18 cellular contexts compared by ENCODE assay signal in the genomic region with DNA sequence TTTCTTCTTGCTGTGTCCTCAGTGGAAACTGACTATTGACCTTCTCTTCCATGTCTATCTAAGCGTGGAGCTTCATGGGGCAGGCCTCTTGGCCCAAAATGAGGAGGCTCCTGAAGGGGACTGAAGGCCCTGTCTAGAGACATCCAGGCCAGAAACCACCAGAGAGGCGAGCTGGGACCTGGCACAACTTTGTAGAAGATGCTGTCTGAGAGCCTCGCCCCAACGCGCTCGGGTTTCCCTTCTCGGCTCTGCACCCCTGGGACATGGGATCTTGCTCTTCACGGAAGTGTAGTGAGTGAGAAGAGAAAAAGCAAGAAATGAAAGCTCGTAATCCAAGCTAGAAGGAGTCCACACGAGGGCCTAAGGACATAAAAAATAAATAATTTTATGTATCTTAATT.
DNase-seq lines count a peak whose midpoint lies in the region; ATAC-seq and TF ChIP-seq lines count a peak whose summit lies in the region.
"Had no signal": no experiment of that assay in that cellular context is flagged by ENCODE, and none has a peak within 500 bp of the region (broad histone marks: within the 10 kb centered on the region; RNA-seq: fewer than 3 reads in every experiment).

No MANE protein-coding gene starts in this region.

- H3K27me3 Mint-ChIP-seq in CD4-positive, alpha-beta memory T cell, result no peaks in the 10 kb centered on the region

- no peak for DNase-seq in CD4-positive, alpha-beta memory T cell
- no peak for DNase-seq in RWPE2 (ENCODE audit: low spot score)
- no peak for DNase-seq in hepatocyte (ENCODE audit: low spot score)
- no peak for DNase-seq in smooth muscle cell (lab: John Stamatoyannopoulos, UW; ENCODE audit: unreplicated experiment)
- no peak for DNase-seq in right lobe of liver
- DNase-seq in COR-L47 (lab: John Stamatoyannopoulos, UW), result no peak
- DNase-seq: activated gamma-delta T cell treated with Interleukin-2 at 50 U/mL for 16 hours; cortex of kidney; DMS153; NCI-H1048; NCI-H2081 treated with DMSO at 0.1 percent for 48 hours; NCI-H526; stimulated activated CD4-positive, alpha-beta T cell treated with anti-CD3 and anti-CD28 coated beads, Interleukin-4, amount 100 ng/mL, for 24 hours had no signal

- H2AFZ ChIP-seq in hepatocyte (no peak overlapping the region), smooth muscle cell (ENCODE audit: low read depth) (no peak overlapping the region)

- peaks cover 45% of the 10 kb centered on the region for H3F3A ChIP-seq in smooth muscle cell (ENCODE audit: low read depth)

- H3K4me1 Mint-ChIP-seq in CD4-positive, alpha-beta memory T cell, result peaks cover 0 to 10% (median 5%) of the 10 kb centered on the region in 4 donors

- H3K36me3 ChIP-seq in CD4-positive, alpha-beta memory T cell (ENCODE audit: insufficient read depth, low read length), result no peaks in the 10 kb centered on the region
- no peaks in the 10 kb centered on the region for H3K36me3 ChIP-seq in RWPE2 (ENCODE audit: low read depth)
- no peaks in the 10 kb centered on the region for H3K36me3 ChIP-seq in hepatocyte (replicated peaks; ENCODE audit: insufficient read depth, low read depth)
- H3K36me3 ChIP-seq in smooth muscle cell (ENCODE audit: low read depth), result no peaks in the 10 kb centered on the region
- no peaks in the 10 kb centered on the region for H3K36me3 ChIP-seq in right lobe of liver
- H3K36me3 ChIP-seq: ascending aorta had no signal

- no peaks in the 10 kb centered on the region for H3K27me3 ChIP-seq in CD4-positive, alpha-beta memory T cell (ENCODE audit: insufficient read depth, low read length)
- no peaks in the 10 kb centered on the region for H3K27me3 ChIP-seq in RWPE2 (ENCODE audit: insufficient read depth, poor library complexity, severe bottlenecking)
- H3K27me3 ChIP-seq in hepatocyte, result no peaks in the 10 kb centered on the region
- H3K27me3 ChIP-seq in smooth muscle cell (ENCODE audit: low read depth), result no peaks in the 10 kb centered on the region
- no peaks in the 10 kb centered on the region for H3K27me3 ChIP-seq in right lobe of liver
- H3K27me3 ChIP-seq: ascending aorta had no signal

- H3K9me3 ChIP-seq in CD4-positive, alpha-beta memory T cell (ENCODE audit: control insufficient read depth in 1 of 2, low read length in 2 of 2), result no peaks in the 10 kb centered on the region
- no peaks in the 10 kb centered on the region for H3K9me3 ChIP-seq in RWPE2 (ENCODE audit: severe bottlenecking)
- H3K9me3 ChIP-seq in hepatocyte (ENCODE audit: low read depth), result no peaks in the 10 kb centered on the region
- no peaks in the 10 kb centered on the region for H3K9me3 ChIP-seq in smooth muscle cell (replicated peaks; ENCODE audit: low read depth)
- H3K9me3 ChIP-seq in right lobe of liver, result no peaks in the 10 kb centered on the region
- H3K9me3 ChIP-seq: ascending aorta had no signal

- no peak for TF ChIP-seq POLR2A in right lobe of liver (IDR thresholded peaks at IDR 0.05)

- CTCF ChIA-PET in CD4-positive, alpha-beta memory T cell (lab: Charles Lee; ENCODE audit: partially characterized antibody), result interaction anchor here (1.2 to 9.7 kb wide), 4 partner anchors 14 to 428 kb away, joined by 3 to 150 read pairs (median 26); a partner anchor contains a TSS

- H3K4me2 ChIP-seq in hepatocyte, result no peak overlapping the region
- peak overlapping the region; percentile 49 for H3K4me2 ChIP-seq in smooth muscle cell
- H3K4me2 ChIP-seq: KMS-11 had no signal

- H3K4me3 ChIP-seq in CD4-positive, alpha-beta memory T cell (ENCODE audit: low read length in 2 of 2), result no peak overlapping the region
- no peak overlapping the region for H3K4me3 ChIP-seq in RWPE2 (ENCODE audit: severe bottlenecking)
- H3K4me3 ChIP-seq in hepatocyte, result no peak overlapping the region
- H3K4me3 ChIP-seq in smooth muscle cell, result no peak overlapping the region
- no peak overlapping the region for H3K4me3 ChIP-seq in right lobe of liver
- H3K4me3 ChIP-seq: ascending aorta had no signal

- intact Hi-C loops in CD4-positive, alpha-beta memory T cell (cut with micrococcal nuclease), result no loop called here
- intact Hi-C loops in right lobe of liver (cut with DNase I), result loop anchor here in 1 of 2 donors (10.0 kb wide), 1 partner anchor 70 kb away; no protein-coding TSS in a partner anchor

- peak overlapping the region in 5 of 7 donors; percentile 6 to 29 (median 19) for H3K27ac Mint-ChIP-seq in CD4-positive, alpha-beta memory T cell

- H3K79me2 ChIP-seq in hepatocyte (peaks cover 6% of the 10 kb centered on the region), smooth muscle cell (ENCODE audit: low read depth) (peaks cover under 1% of the 10 kb centered on the region)

- H3K9me3 Mint-ChIP-seq in CD4-positive, alpha-beta memory T cell, result no peaks in the 10 kb centered on the region

- 97% methylated on average over 10 of the region's 10 CpGs for WGBS in hepatocyte (ENCODE audit: low lambda C conversion rate, missing lambda C conversion rate)
- WGBS in smooth muscle cell (ENCODE audit: low lambda C conversion rate), result 92% methylated on average over 10 of the region's 10 CpGs
- 99% methylated on average over 9 of the region's 10 CpGs for WGBS in right lobe of liver (ENCODE audit: insufficient coverage, low coverage, low lambda C conversion rate, missing lambda C conversion rate)

- no peak for TF ChIP-seq CTCF in RWPE2 (IDR thresholded peaks at IDR 0.05; ENCODE audit: poor library complexity, severe bottlenecking)
- no peak for TF ChIP-seq CTCF in hepatocyte (IDR thresholded peaks at IDR 0.05; ENCODE audit: poor library complexity)
- no peak for TF ChIP-seq CTCF in smooth muscle cell (IDR thresholded peaks at IDR 0.05; ENCODE audit: borderline replicate concordance, insufficient read depth, poor library complexity, severe bottlenecking)
- no peak for TF ChIP-seq CTCF in right lobe of liver (IDR thresholded peaks at IDR 0.05)

- H3K4me3 Mint-ChIP-seq in CD4-positive, alpha-beta memory T cell, result no peak overlapping the region

- H3K27ac ChIP-seq in CD4-positive, alpha-beta memory T cell (ENCODE audit: low read depth, low read length), result no peak overlapping the region
- peak overlapping the region; percentile 34 for H3K27ac ChIP-seq in RWPE2 (ENCODE audit: poor library complexity, severe bottlenecking)
- H3K27ac ChIP-seq in hepatocyte, result peak overlapping the region; percentile 17
- H3K27ac ChIP-seq in smooth muscle cell (ENCODE audit: low read depth), result peak overlapping the region; percentile 89
- H3K27ac ChIP-seq in right lobe of liver, result peak overlapping the region in 1 of 3 donors; percentile 2
- H3K27ac ChIP-seq: ascending aorta, KMS-11 had no signal

- no peak for ATAC-seq in RWPE2 (ENCODE audit: low read depth)
- ATAC-seq in GM21528 (IDR thresholded peaks at IDR 0.05; ENCODE audit: low FRiP score, unreplicated experiment), result no peak
- no peak for ATAC-seq in GM18498 (IDR thresholded peaks at IDR 0.05; ENCODE audit: unreplicated experiment)
- no peak for ATAC-seq in right lobe of liver
- ATAC-seq: activated CD4-positive, CD25-positive, alpha-beta regulatory T cell treated with anti-CD3 and anti-CD28 coated beads, Interleukin-2, amount 50 U/mL, for 24 hours had no signal

- H3K4me1 ChIP-seq in CD4-positive, alpha-beta memory T cell (ENCODE audit: insufficient read depth, low read length), result peaks cover 18% of the 10 kb centered on the region
- peaks cover 68% of the 10 kb centered on the region for H3K4me1 ChIP-seq in RWPE2 (ENCODE audit: insufficient read depth, poor library complexity, severe bottlenecking)
- peaks cover 20% of the 10 kb centered on the region for H3K4me1 ChIP-seq in hepatocyte (ENCODE audit: insufficient read depth)
- H3K4me1 ChIP-seq in smooth muscle cell (ENCODE audit: low read depth), result peaks cover 6% of the 10 kb centered on the region
- H3K4me1 ChIP-seq in right lobe of liver, result peaks cover 0 to 15% (median 3%) of the 10 kb centered on the region in 4 donors

- H4K20me1 ChIP-seq in hepatocyte (ENCODE audit: insufficient read depth, poor library complexity, severe bottlenecking), result no peaks in the 10 kb centered on the region
- H4K20me1 ChIP-seq in smooth muscle cell (ENCODE audit: low read depth), result peaks cover 55% of the 10 kb centered on the region

- no peaks in the 10 kb centered on the region for H3K36me3 Mint-ChIP-seq in CD4-positive, alpha-beta memory T cell

- POLR2A ChIA-PET in CD4-positive, alpha-beta memory T cell (lab: Charles Lee; ENCODE audit: partially characterized antibody), result interaction anchor here (1.6 to 1.9 kb wide), 2 partner anchors 13 to 75 kb away, joined by 3 read pairs; no protein-coding TSS in a partner anchor

- H3K9me2 ChIP-seq in hepatocyte (replicated peaks; ENCODE audit: insufficient read depth), result no peaks in the 10 kb centered on the region

- no peak overlapping the region for H3K9ac ChIP-seq in smooth muscle cell (ENCODE audit: low read depth)
- H3K9ac ChIP-seq: KMS-11 had no signal
